ENCODE assay signal across 18 cellular contexts in genomic region chr13:44280461-44280860, GRCh38.
DNase-seq lines count a peak whose midpoint lies in the region; ATAC-seq and TF ChIP-seq lines count a peak whose summit lies in the region.
"Had no signal": no experiment of that assay in that cellular context is flagged by ENCODE, and none has a peak within 500 bp of the region (broad histone marks: within the 10 kb centered on the region; RNA-seq: fewer than 3 reads in every experiment).

No MANE protein-coding gene starts in this region.

- H3K36me3 Mint-ChIP-seq in CD4-positive, alpha-beta T cell (ENCODE audit: low read depth), result peaks cover 10% of the 10 kb centered on the region

- H3K27ac Mint-ChIP-seq in CD4-positive, alpha-beta T cell, result no peak overlapping the region
- H3K27ac Mint-ChIP-seq: activated naive CD8-positive, alpha-beta T cell treated with anti-CD3 and anti-CD28 coated beads, Interleukin-2, amount 50 U/mL, for 24 hours; activated T-cell treated with anti-CD3 and anti-CD28 coated beads, Interleukin-2, amount 50 U/mL, for 24 hours; endodermal cell; memory B cell; natural killer cell had no signal

- H3K4me3 ChIP-seq in DND-41 (ENCODE audit: low read depth in 1 of 2, low read length in 2 of 2) (no peak overlapping the region), PC-3 (ENCODE audit: low read length) (no peak overlapping the region), choroid plexus epithelial cell (ENCODE audit: low read depth, low read length) (no peak overlapping the region), mesenchymal stem cell (ENCODE audit: insufficient read depth in 1 of 2, low read depth in 1 of 2, low read length in 2 of 2) (no peak overlapping the region), left ventricle myocardium inferior (no peak overlapping the region)

- H4K20me1 ChIP-seq in DND-41 (ENCODE audit: insufficient read depth, low read length) (no peaks in the 10 kb centered on the region), PC-3 (ENCODE audit: low read length) (no peaks in the 10 kb centered on the region)

- WGBS in mesenchymal stem cell, result 88% methylated on average over 5 of the region's 5 CpGs

- no peaks in the 10 kb centered on the region for H3K79me1 ChIP-seq in mesenchymal stem cell (replicated peaks; ENCODE audit: low read length, poor library complexity, severe bottlenecking)

- no peak for ATAC-seq in DND-41 (ENCODE audit: insufficient read depth, low read depth)
- peak; percentile 50 for ATAC-seq in PC-3
- ATAC-seq in CD4-positive, alpha-beta T cell (ENCODE audit: poor library complexity), result no peak
- no peak for ATAC-seq in left lobe of liver
- ATAC-seq: activated naive CD8-positive, alpha-beta T cell treated with anti-CD3 and anti-CD28 coated beads, Interleukin-2, amount 50 U/mL, for 24 hours; natural killer cell had no signal

- H3K23ac ChIP-seq in mesenchymal stem cell (ENCODE audit: low read length in 2 of 2), result no peak overlapping the region

- H2AFZ ChIP-seq in DND-41 (ENCODE audit: low read depth, low read length) (no peak overlapping the region), PC-3 (ENCODE audit: low read length) (no peak overlapping the region), mesenchymal stem cell (ENCODE audit: low read depth, low read length) (no peak overlapping the region)

- H3K4ac ChIP-seq in mesenchymal stem cell (ENCODE audit: low read depth in 1 of 2, low read length in 2 of 2), result no peak overlapping the region

- peaks cover 4% of the 10 kb centered on the region for H3K9me3 Mint-ChIP-seq in CD4-positive, alpha-beta T cell
- H3K9me3 Mint-ChIP-seq: natural killer cell had no signal

- H3K18ac ChIP-seq in mesenchymal stem cell (ENCODE audit: low read depth in 1 of 2, low read length in 2 of 2), result no peak overlapping the region

- H3K27me3 Mint-ChIP-seq in CD4-positive, alpha-beta T cell, result peaks cover 35% of the 10 kb centered on the region

- intact Hi-C loops in PC-3 (cut with micrococcal nuclease) (no loop called here), left ventricle myocardium inferior (cut with micrococcal nuclease) (no loop called here)
- intact Hi-C loops in CD4-positive, alpha-beta T cell (cut with DNase I, micrococcal nuclease), result loop anchor here in 1 of 2 experiments (2.0 kb wide), 1 partner anchor 14 kb away; no protein-coding TSS in a partner anchor

- no peak overlapping the region for H3K4me3 Mint-ChIP-seq in CD4-positive, alpha-beta T cell
- H3K4me3 Mint-ChIP-seq: activated naive CD8-positive, alpha-beta T cell treated with anti-CD3 and anti-CD28 coated beads, Interleukin-2, amount 50 U/mL, for 24 hours; activated T-cell treated with anti-CD3 and anti-CD28 coated beads, Interleukin-2, amount 50 U/mL, for 24 hours; endodermal cell; memory B cell; natural killer cell had no signal

- H2BK15ac ChIP-seq in mesenchymal stem cell (ENCODE audit: low read depth, poor library complexity, severe bottlenecking), result no peak overlapping the region

- no peak overlapping the region for H4K91ac ChIP-seq in mesenchymal stem cell (ENCODE audit: low read length)

- H3K36me3 ChIP-seq in DND-41 (ENCODE audit: insufficient read depth, low read length) (no peaks in the 10 kb centered on the region), PC-3 (ENCODE audit: low read depth, low read length) (no peaks in the 10 kb centered on the region), mesenchymal stem cell (ENCODE audit: control insufficient read depth in 1 of 2, insufficient read depth in 2 of 2, low read depth in 1 of 2, low read length in 2 of 2) (no peaks in the 10 kb centered on the region), left ventricle myocardium inferior (no peaks in the 10 kb centered on the region)

- H3K27me3 ChIP-seq in DND-41 (ENCODE audit: insufficient read depth, low read length, poor library complexity) (no peaks in the 10 kb centered on the region), PC-3 (ENCODE audit: low read length) (no peaks in the 10 kb centered on the region), mesenchymal stem cell (ENCODE audit: control insufficient read depth in 1 of 2, insufficient read depth in 1 of 2, low read length in 2 of 2) (peaks cover 0 to 9% of the 10 kb centered on the region in 2 experiments), left ventricle myocardium inferior (ENCODE audit: low read depth) (no peaks in the 10 kb centered on the region)
- no peaks in the 10 kb centered on the region for H3K27me3 ChIP-seq in CD4-positive, alpha-beta T cell (ENCODE audit: control insufficient read depth, insufficient read depth, low read length)

- TF ChIP-seq CTCF in DND-41 (IDR thresholded peaks at IDR 0.05; ENCODE audit: borderline replicate concordance, extremely low read depth, low read length, poor library complexity, severe bottlenecking), result no peak
- no peak for TF ChIP-seq CTCF in PC-3 (conservative IDR thresholded peaks at IDR 0.05; ENCODE audit: low read depth, low read length)
- TF ChIP-seq CTCF in choroid plexus epithelial cell (conservative IDR thresholded peaks at IDR 0.05; ENCODE audit: low read depth, low read length), result no peak
- no peak for TF ChIP-seq CTCF in CD4-positive, alpha-beta T cell (IDR thresholded peaks at IDR 0.05)
- no peak for TF ChIP-seq CTCF in left ventricle myocardium inferior (IDR thresholded peaks at IDR 0.05; ENCODE audit: borderline replicate concordance)

- peak overlapping the region; percentile 28; the same call in 1 of the 2 replicates for H3K27ac ChIP-seq in DND-41 (ENCODE audit: low read length)
- no peak overlapping the region for H3K27ac ChIP-seq in PC-3 (ENCODE audit: low read length)
- peak overlapping the region; percentile 70 for H3K27ac ChIP-seq in mesenchymal stem cell (ENCODE audit: low read length, poor library complexity, severe bottlenecking)
- H3K27ac ChIP-seq in CD4-positive, alpha-beta T cell (ENCODE audit: low read depth, low read length), result no peak overlapping the region
- no peak overlapping the region for H3K27ac ChIP-seq in left ventricle myocardium inferior (replicated peaks)

- no peaks in the 10 kb centered on the region for H3K9me2 ChIP-seq in PC-3 (replicated peaks; ENCODE audit: low read length)

- H3K4me1 ChIP-seq in DND-41 (ENCODE audit: insufficient read depth, low read length), result peaks cover 53% of the 10 kb centered on the region
- H3K4me1 ChIP-seq in PC-3 (ENCODE audit: insufficient read depth, low read length), result peaks cover 17% of the 10 kb centered on the region
- peaks cover 16% of the 10 kb centered on the region for H3K4me1 ChIP-seq in mesenchymal stem cell (ENCODE audit: control insufficient read depth, insufficient read depth, low read depth, low read length)
- peaks cover 15% of the 10 kb centered on the region for H3K4me1 ChIP-seq in left ventricle myocardium inferior

- no peaks in the 10 kb centered on the region for H3K9me3 ChIP-seq in DND-41 (ENCODE audit: insufficient read depth, low read length, severe bottlenecking)
- H3K9me3 ChIP-seq in PC-3 (ENCODE audit: low read length), result no peaks in the 10 kb centered on the region
- no peaks in the 10 kb centered on the region for H3K9me3 ChIP-seq in mesenchymal stem cell (ENCODE audit: control insufficient read depth, low read length)
- H3K9me3 ChIP-seq in CD4-positive, alpha-beta T cell (ENCODE audit: control insufficient read depth, low read length), result no peaks in the 10 kb centered on the region
- H3K9me3 ChIP-seq in left ventricle myocardium inferior (replicated peaks), result no peaks in the 10 kb centered on the region

- H3F3A ChIP-seq in PC-3 (ENCODE audit: low read length, unreplicated experiment), result no peaks in the 10 kb centered on the region

- H3K4me1 Mint-ChIP-seq in CD4-positive, alpha-beta T cell (ENCODE audit: low read depth), result peaks cover 22% of the 10 kb centered on the region

- CTCF ChIA-PET in PC-3 (lab: Charles Lee), result no interaction called here
- CTCF ChIA-PET in CD4-positive, alpha-beta T cell (lab: Charles Lee), result no interaction called here

- POLR2A ChIA-PET in PC-3 (lab: Charles Lee; ENCODE audit: unreplicated experiment), result no interaction called here
- POLR2A ChIA-PET in CD4-positive, alpha-beta T cell (lab: Charles Lee), result interaction anchor here (0.6 kb wide), 1 partner anchor 25 kb away, joined by 3 read pairs; no protein-coding TSS in a partner anchor

- peak overlapping the region; percentile 31 for H2BK5ac ChIP-seq in mesenchymal stem cell (ENCODE audit: low read depth, low read length, poor library complexity, severe bottlenecking)

- H3K4me2 ChIP-seq in DND-41 (ENCODE audit: insufficient read depth, low read length), result no peak overlapping the region
- H3K4me2 ChIP-seq in PC-3 (ENCODE audit: low read length), result no peak overlapping the region
- no peak overlapping the region for H3K4me2 ChIP-seq in mesenchymal stem cell (ENCODE audit: low read length, poor library complexity, severe bottlenecking)

- H3K9ac ChIP-seq in DND-41 (ENCODE audit: low read depth, low read length) (no peak overlapping the region), PC-3 (ENCODE audit: low read length) (no peak overlapping the region), mesenchymal stem cell (ENCODE audit: low read length) (no peak overlapping the region)

- H2BK12ac ChIP-seq in mesenchymal stem cell (ENCODE audit: low read length in 2 of 2), result peak overlapping the region in 1 of 2 experiments; percentile 7

- DNase-seq in DND-41 (no peak), PC-3 (peak; percentile 40), choroid plexus epithelial cell (ENCODE audit: low read depth) (peak; percentile 53), mesenchymal stem cell (no peak), left lobe of liver (ENCODE audit: low spot score) (no peak), pons (ENCODE audit: low spot score) (no peak), left ventricle myocardium inferior (no peak)
- no peak for DNase-seq in CD4-positive, alpha-beta T cell
- DNase-seq: activated CD4-positive, alpha-beta T cell treated with anti-CD3 and anti-CD28 coated beads, Interleukin-2, amount 50 U/mL, for 1 hour; activated naive CD8-positive, alpha-beta T cell treated with anti-CD3 and anti-CD28 coated beads, Interleukin-2, amount 50 U/mL, for 24 hours; activated T-cell treated with anti-CD3 and anti-CD28 coated beads, Interleukin-2, amount 50 U/mL, for 24 hours; AML-193; cerebellar nuclear complex; endodermal cell; natural killer cell; NCI-H1694 treated with DMSO at 0.1 percent for 48 hours; stimulated activated CD4-positive, alpha-beta T cell treated with anti-CD3 and anti-CD28 coated beads, Interleukin-1b, Interleukin-23, amount 100 ng/mL, for 48 hours had no signal

- H4K8ac ChIP-seq in mesenchymal stem cell (ENCODE audit: low read length), result peak overlapping the region; percentile 67

- no TSS peak for BruUV-seq in PC-3 (replicated peaks; lab: Mats Ljungman, UMichigan)

- peak overlapping the region; percentile 42 for H2AK5ac ChIP-seq in mesenchymal stem cell (ENCODE audit: low read length, severe bottlenecking)

- H3K79me2 ChIP-seq in DND-41 (ENCODE audit: insufficient read depth, low read length), result no peaks in the 10 kb centered on the region
- no peaks in the 10 kb centered on the region for H3K79me2 ChIP-seq in PC-3 (ENCODE audit: low read length)

- H3K14ac ChIP-seq in mesenchymal stem cell (ENCODE audit: low read length in 2 of 2), result no peak overlapping the region

- no peak overlapping the region for H2BK120ac ChIP-seq in mesenchymal stem cell (ENCODE audit: low read depth, low read length)

Comparison
In these comparisons a context has a peak if more than half of its experiments do, and no peak if none do; other contexts are left out.
1. DNase-seq: peak in PC-3 (single experiment) and choroid plexus epithelial cell (single experiment); none in DND-41 (single experiment), mesenchymal stem cell (single experiment), CD4-positive, alpha-beta T cell (0 of 10), left lobe of liver (single experiment), pons (single experiment) and left ventricle myocardium inferior (single experiment).
2. H3K27ac ChIP-seq: peak in DND-41 (single experiment) and mesenchymal stem cell (single experiment); none in PC-3 (single experiment), CD4-positive, alpha-beta T cell (single experiment) and left ventricle myocardium inferior (single experiment).